9 cellular contexts compared by ENCODE assay signal in the genomic region with DNA sequence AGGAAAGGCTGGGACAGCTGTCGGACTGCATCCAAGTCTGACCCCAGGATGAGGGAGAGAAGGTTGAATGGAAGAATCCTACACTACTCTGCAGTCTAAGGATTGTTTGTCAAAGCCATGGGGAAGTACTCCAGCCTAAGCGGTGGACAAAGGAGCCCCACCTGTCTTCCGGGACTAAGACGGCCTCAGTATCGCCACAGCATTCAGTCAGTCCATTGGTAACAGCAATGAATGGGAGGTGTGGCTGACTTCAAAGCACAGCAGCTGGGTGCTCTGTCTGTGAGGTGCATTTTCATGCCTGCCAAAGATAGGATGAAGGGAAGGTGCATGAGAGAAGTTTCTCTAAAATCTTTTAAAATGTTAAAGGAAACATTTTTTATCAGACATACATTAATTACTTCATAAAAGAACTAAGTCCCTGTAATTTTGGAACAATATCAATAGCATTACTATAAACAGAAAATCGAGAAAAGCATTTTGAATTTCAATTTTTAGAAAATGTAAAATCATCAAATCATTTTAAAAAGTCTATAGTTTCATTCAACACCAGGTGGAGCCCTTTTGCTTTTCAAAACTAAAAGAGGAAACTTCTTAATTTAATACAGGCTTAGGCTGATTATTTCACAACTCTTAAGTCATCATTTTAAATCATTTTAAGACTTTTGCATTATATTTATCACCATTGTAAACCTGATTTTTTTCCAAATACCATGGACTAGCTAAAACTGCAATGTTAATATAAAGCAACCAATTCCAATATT. TPM values are rescaled to one million over a fixed set of nuclear protein-coding genes. Genes with fewer than 3 reads are reported as not detected.
DNase-seq lines count a peak whose midpoint lies in the region; ATAC-seq and TF ChIP-seq lines count a peak whose summit lies in the region.
"Had no signal": no experiment of that assay in that cellular context is flagged by ENCODE, and none has a peak within 500 bp of the region (broad histone marks: within the 10 kb centered on the region; RNA-seq: fewer than 3 reads in every experiment).

No MANE protein-coding gene starts in this region.

- H3K9me3 Mint-ChIP-seq in stimulated activated naive CD8-positive, alpha-beta T cell treated with anti-CD3 and anti-CD28 coated beads, Interleukin-15, amount 100 ng/mL, for 72 hours: no peaks in the 10 kb centered on the region

- H3K4me1 Mint-ChIP-seq in stimulated activated naive CD8-positive, alpha-beta T cell treated with anti-CD3 and anti-CD28 coated beads, Interleukin-15, amount 100 ng/mL, for 72 hours: no peaks in the 10 kb centered on the region

- no peak overlapping the region for H3K27ac Mint-ChIP-seq in stimulated activated naive CD8-positive, alpha-beta T cell treated with anti-CD3 and anti-CD28 coated beads, Interleukin-15, amount 100 ng/mL, for 72 hours

- peak; percentile 77 for ATAC-seq in mucosa of descending colon
- ATAC-seq in stimulated activated naive CD8-positive, alpha-beta T cell treated with anti-CD3 and anti-CD28 coated beads, Interleukin-15, amount 100 ng/mL, for 72 hours: no peak
- ATAC-seq in HG02884 (IDR thresholded peaks at IDR 0.05; ENCODE audit: unreplicated experiment): no peak

- H3K4me3 ChIP-seq in coronary artery (no peak overlapping the region), mucosa of descending colon (no peak overlapping the region)
- H3K4me3 ChIP-seq: BLaER1 had no signal

- H3K4me3 Mint-ChIP-seq in stimulated activated naive CD8-positive, alpha-beta T cell treated with anti-CD3 and anti-CD28 coated beads, Interleukin-15, amount 100 ng/mL, for 72 hours: no peak overlapping the region

- DNase-seq in DMS79 treated with DMSO at 0.1 percent for 48 hours (lab: John Stamatoyannopoulos, UW): peak; percentile 14
- DNase-seq in DMS79 (lab: John Stamatoyannopoulos, UW): no peak
- peak; percentile 69 for DNase-seq in NCI-H748 treated with DMSO at 0.1 percent for 48 hours (lab: John Stamatoyannopoulos, UW)
- DNase-seq in coronary artery (ENCODE audit: low spot score): no peak
- DNase-seq in mucosa of descending colon: peak in 1 of 3 donors; percentile 12
- DNase-seq in stimulated activated naive CD8-positive, alpha-beta T cell treated with anti-CD3 and anti-CD28 coated beads, Interleukin-15, amount 100 ng/mL, for 72 hours: no peak
- no peak for DNase-seq in putamen (ENCODE audit: low spot score)

- intact Hi-C loops in mucosa of descending colon (cut with DNase I, micrococcal nuclease): loop anchor here (5.0 to 10.0 kb wide), 2 partner anchors 120 to 127 kb away; a partner anchor contains a TSS

- H3K9me3 ChIP-seq in mucosa of descending colon: no peaks in the 10 kb centered on the region
- H3K9me3 ChIP-seq: BLaER1 had no signal

- H3K4me1 ChIP-seq in mucosa of descending colon (ENCODE audit: low read depth): no peaks in the 10 kb centered on the region
- H3K4me1 ChIP-seq: BLaER1 had no signal

- TF ChIP-seq CTCF in coronary artery (IDR thresholded peaks at IDR 0.05): peak; percentile 43
- TF ChIP-seq CTCF in mucosa of descending colon (IDR thresholded peaks at IDR 0.05): no peak

- H3K27me3 Mint-ChIP-seq in stimulated activated naive CD8-positive, alpha-beta T cell treated with anti-CD3 and anti-CD28 coated beads, Interleukin-15, amount 100 ng/mL, for 72 hours: peaks cover 14% of the 10 kb centered on the region

- no peak overlapping the region for H3K27ac ChIP-seq in coronary artery
- H3K27ac ChIP-seq: BLaER1 had no signal

- H3K36me3 ChIP-seq in mucosa of descending colon (ENCODE audit: low read depth): no peaks in the 10 kb centered on the region
- H3K36me3 ChIP-seq: BLaER1 had no signal

RNA-seq across cellular contexts. Expression of a gene that starts 27.6 kb away (rescaled TPM):
- 1 to 10 TPM; 4.2 to 8.2 (median 5.8) TPM for total RNA-seq in mucosa of descending colon

Comparison
In these comparisons a context has a peak if more than half of its experiments do, and no peak if none do; other contexts are left out.
1. DNase-seq: peak in DMS79 treated with DMSO at 0.1 percent for 48 hours (single experiment) and NCI-H748 treated with DMSO at 0.1 percent for 48 hours (single experiment); none in DMS79 (single experiment), coronary artery (single experiment), stimulated activated naive CD8-positive, alpha-beta T cell treated with anti-CD3 and anti-CD28 coated beads, Interleukin-15, amount 100 ng/mL, for 72 hours (0 of 2) and putamen (single experiment).